ENCODE assay signal across 8 cellular contexts in the genomic region with DNA sequence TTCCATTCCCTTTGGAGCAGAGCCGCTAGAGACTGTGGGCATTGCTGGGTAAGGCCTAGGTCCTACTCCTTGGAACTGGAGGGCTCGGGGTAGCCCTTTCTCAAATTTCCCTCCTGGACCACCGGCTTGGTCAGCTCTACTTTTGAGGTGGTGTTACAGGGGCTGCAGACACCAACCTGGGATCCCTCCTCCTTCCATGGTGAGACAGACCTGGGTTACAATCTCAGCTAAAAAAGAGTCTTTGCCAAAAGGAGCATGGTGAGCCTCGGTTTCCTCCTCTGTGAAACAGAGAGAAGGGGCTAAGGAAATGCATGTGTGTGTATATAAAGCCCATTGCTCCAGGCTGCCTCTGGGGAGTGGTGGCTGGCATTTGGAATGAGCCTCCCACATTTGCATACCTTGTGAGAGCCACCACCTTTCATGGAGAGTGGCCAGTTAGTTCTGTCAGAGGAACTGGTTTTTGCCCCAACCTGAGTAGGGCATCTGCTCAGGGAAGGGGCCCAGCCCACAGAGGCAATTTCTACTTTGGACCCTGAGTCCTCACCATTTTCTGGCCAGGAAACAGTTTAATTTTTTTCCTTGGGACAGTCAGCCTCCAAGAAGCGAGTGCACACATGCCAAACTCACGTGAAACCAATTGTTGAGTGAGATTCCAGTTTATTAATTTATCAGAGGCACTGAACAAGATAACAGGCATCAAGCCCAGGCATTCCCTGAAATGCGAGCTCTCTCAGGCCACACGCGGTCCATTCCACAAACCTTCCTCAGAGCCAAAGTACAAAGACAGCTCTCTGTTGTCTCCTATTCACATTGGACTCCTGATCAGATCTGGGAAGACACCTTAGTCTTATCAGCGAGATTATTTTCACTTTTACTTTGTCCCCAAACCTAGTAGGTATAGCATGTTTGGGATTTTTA. TPM values are rescaled to one million over a fixed set of nuclear protein-coding genes. Genes with fewer than 3 reads are reported as not detected.
DNase-seq lines count a peak whose midpoint lies in the region; ATAC-seq and TF ChIP-seq lines count a peak whose summit lies in the region.

No MANE protein-coding gene starts in this region.

- H3K4me3 ChIP-seq in DOHH2 (ENCODE audit: low read length): peak overlapping the region; percentile 80
- H3K4me3 ChIP-seq in Peyer's patch: peak overlapping the region in 2 of 4 donors; percentile 85 to 87
- peak overlapping the region; percentile 62 for H3K4me3 ChIP-seq in epithelial cell of esophagus (ENCODE audit: low read length)
- peak overlapping the region; percentile 66 for H3K4me3 ChIP-seq in parathyroid adenoma (ENCODE audit: low read depth, low read length)

- peak in 1 of 2 donors; percentile 57 for TF ChIP-seq POLR2A in Peyer's patch (IDR thresholded peaks at IDR 0.05)

- DNase-seq in Peyer's patch (peak in 1 of 3 donors; percentile 68), epithelial cell of esophagus (ENCODE audit: low read depth) (no peak), dedifferentiated amniotic fluid mesenchymal stem cell (ENCODE audit: extremely low spot score) (no peak), NCI-H146 treated with DMSO at 0.1 percent for 48 hours (lab: John Stamatoyannopoulos, UW; ENCODE audit: unreplicated experiment) (no peak)

- H3K27me3 ChIP-seq in DOHH2 (ENCODE audit: control insufficient read depth, low read length) (peaks cover 17% of the 10 kb centered on the region), Peyer's patch (no peaks in the 10 kb centered on the region), parathyroid adenoma (ENCODE audit: control insufficient read depth, insufficient read depth, low read length) (no peaks in the 10 kb centered on the region)

- H3K27ac ChIP-seq in DOHH2 (ENCODE audit: low read depth, low read length): no peak overlapping the region
- H3K27ac ChIP-seq in Peyer's patch: peak overlapping the region; percentile 75 to 93 (median 93)
- H3K27ac ChIP-seq in parathyroid adenoma: peak overlapping the region; percentile 15

- H3K9me3 ChIP-seq in DOHH2 (ENCODE audit: control insufficient read depth, insufficient read depth, low read length): no peaks in the 10 kb centered on the region
- H3K9me3 ChIP-seq in Peyer's patch: no peaks in the 10 kb centered on the region
- no peaks in the 10 kb centered on the region for H3K9me3 ChIP-seq in parathyroid adenoma (ENCODE audit: control insufficient read depth, low read length)

- no peak overlapping the region for H2AFZ ChIP-seq in parathyroid adenoma

- H3K9ac ChIP-seq in parathyroid adenoma: no peak overlapping the region

- H3F3A ChIP-seq in DOHH2 (ENCODE audit: control insufficient read depth, insufficient read depth): no peaks in the 10 kb centered on the region; the same call in 1 of the 2 replicates

- H3K36me3 ChIP-seq in DOHH2 (ENCODE audit: control insufficient read depth, low read length): no peaks in the 10 kb centered on the region
- no peaks in the 10 kb centered on the region for H3K36me3 ChIP-seq in Peyer's patch
- H3K36me3 ChIP-seq in parathyroid adenoma (ENCODE audit: control insufficient read depth, insufficient read depth, low read length): no peaks in the 10 kb centered on the region

- TF ChIP-seq CTCF in DOHH2 (IDR thresholded peaks at IDR 0.05; ENCODE audit: low read depth, low read length, poor library complexity, severe bottlenecking) (no peak), Peyer's patch (IDR thresholded peaks at IDR 0.05) (no peak), epithelial cell of esophagus (IDR thresholded peaks at IDR 0.05; ENCODE audit: insufficient read depth, low read depth, low read length, missing control alignments) (no peak), parathyroid adenoma (IDR thresholded peaks at IDR 0.05) (no peak)

- no peaks in the 10 kb centered on the region for H3K9me2 ChIP-seq in DOHH2 (replicated peaks; ENCODE audit: control insufficient read depth, low read length)

- ATAC-seq in GM21576 (IDR thresholded peaks at IDR 0.05; ENCODE audit: unreplicated experiment): no peak
- ATAC-seq in GM18858 (IDR thresholded peaks at IDR 0.05; ENCODE audit: unreplicated experiment): no peak

- H3K79me2 ChIP-seq in DOHH2 (ENCODE audit: control insufficient read depth, low read length) (no peaks in the 10 kb centered on the region), parathyroid adenoma (no peaks in the 10 kb centered on the region)

- H3K4me2 ChIP-seq in DOHH2 (ENCODE audit: low read length) (peak overlapping the region; percentile 99; the same call in 1 of the 2 replicates), parathyroid adenoma (ENCODE audit: low read length) (peak overlapping the region; percentile 93)

- no peaks in the 10 kb centered on the region for H4K20me1 ChIP-seq in DOHH2 (ENCODE audit: control insufficient read depth, insufficient read depth, low read depth, low read length)

- H3K4me1 ChIP-seq in DOHH2 (ENCODE audit: control insufficient read depth, low read length) (peaks cover 23% of the 10 kb centered on the region), Peyer's patch (peaks cover 0 to 51% (median 5%) of the 10 kb centered on the region in 4 donors), parathyroid adenoma (no peaks in the 10 kb centered on the region)

RNA-seq across cellular contexts. Expression of a gene that starts 0.9 kb away (rescaled TPM):
- total RNA-seq in Peyer's patch: 10 to 100 TPM in 2 of 4 donors, 1 to 10 TPM in 2; 8.8 to 19.0 (median 11.5) TPM

RNA-seq across cellular contexts. Expression of a gene that starts 40.8 kb away (rescaled TPM):
- total RNA-seq in Peyer's patch: 10 to 100 TPM; 12.4 to 18.2 (median 15.7) TPM

RNA-seq across cellular contexts. Expression of a gene that starts 53.1 kb away (rescaled TPM):
- total RNA-seq in Peyer's patch: 10 to 100 TPM in 3 of 4 donors, 1 to 10 TPM in 1; 8.2 to 28.9 (median 22.2) TPM

RNA-seq across cellular contexts. Expression of a gene that starts 57.4 kb away (rescaled TPM):
- 100 to 1,000 TPM in 2 of 4 donors, 10 to 100 TPM in 2; 87.5 to 218 (median 122) TPM for total RNA-seq in Peyer's patch
